ENCODE assay signal across 20 cellular contexts in genomic region chrX:129679856-129680255, GRCh38. TPM values are rescaled to one million over a fixed set of nuclear protein-coding genes. Genes with fewer than 3 reads are reported as not detected.
A peak's percentile ranks its signal among the peaks of the same experiment; 100 is the strongest.
DNase-seq lines count a peak whose midpoint lies in the region; ATAC-seq and TF ChIP-seq lines count a peak whose summit lies in the region.
"Had no signal": no experiment of that assay in that cellular context is flagged by ENCODE, and none has a peak within 500 bp of the region (broad histone marks: within the 10 kb centered on the region; RNA-seq: fewer than 3 reads in every experiment).

No MANE protein-coding gene starts in this region.

- no peaks in the 10 kb centered on the region for H3K36me3 Mint-ChIP-seq in nephron progenitor cell (ENCODE audit: low read depth)
- H3K36me3 Mint-ChIP-seq: activated naive CD4-positive, alpha-beta T cell treated with anti-CD3 and anti-CD28 coated beads, Interleukin-2, amount 50 U/mL, for 72 hours; CD8-positive, alpha-beta T cell had no signal

- H3K4me1 Mint-ChIP-seq in nephron progenitor cell, result peaks cover 12% of the 10 kb centered on the region

- H3K36me3 ChIP-seq in RWPE2 (ENCODE audit: low read depth) (no peaks in the 10 kb centered on the region), gastroesophageal sphincter (no peaks in the 10 kb centered on the region)
- H3K36me3 ChIP-seq: left ventricle myocardium inferior, tibial artery had no signal

- no peak for TF ChIP-seq EP300 in gastroesophageal sphincter (IDR thresholded peaks at IDR 0.05)

- H3K4me3 Mint-ChIP-seq in nephron progenitor cell, result no peak overlapping the region
- H3K4me3 Mint-ChIP-seq: CD8-positive, alpha-beta T cell had no signal

- peak; percentile 69 for ATAC-seq in RWPE2 (ENCODE audit: low read depth)
- no peak for ATAC-seq in Right ventricle myocardium superior (ENCODE audit: poor library complexity)
- no peak for ATAC-seq in gastroesophageal sphincter
- ATAC-seq: CD8-positive, alpha-beta T cell; Right ventricle myocardium inferior had no signal

- TF ChIP-seq POLR2A in gastroesophageal sphincter (IDR thresholded peaks at IDR 0.05), result no peak

- TF ChIP-seq CTCF in RWPE2 (IDR thresholded peaks at IDR 0.05; ENCODE audit: poor library complexity, severe bottlenecking) (no peak), nephron progenitor cell (IDR thresholded peaks at IDR 0.05) (no peak), gastroesophageal sphincter (IDR thresholded peaks at IDR 0.05) (no peak)

- H3K4me3 ChIP-seq in RWPE2 (ENCODE audit: severe bottlenecking) (no peak overlapping the region), gastroesophageal sphincter (no peak overlapping the region)
- H3K4me3 ChIP-seq: left ventricle myocardium inferior, tibial artery had no signal

- intact Hi-C loops in Right ventricle myocardium superior (cut with DNase I), result no loop called here

- H3K4me1 ChIP-seq in RWPE2 (ENCODE audit: insufficient read depth, poor library complexity, severe bottlenecking) (peaks cover 6% of the 10 kb centered on the region), gastroesophageal sphincter (peaks cover 0 to 9% (median 0%) of the 10 kb centered on the region in 3 donors)

- peaks cover 4% of the 10 kb centered on the region for H3K9me3 Mint-ChIP-seq in nephron progenitor cell
- H3K9me3 Mint-ChIP-seq: activated naive CD4-positive, alpha-beta T cell treated with anti-CD3 and anti-CD28 coated beads, Interleukin-2, amount 50 U/mL, for 72 hours; CD8-positive, alpha-beta T cell had no signal

- H3K9me3 ChIP-seq in RWPE2 (ENCODE audit: severe bottlenecking) (no peaks in the 10 kb centered on the region), gastroesophageal sphincter (no peaks in the 10 kb centered on the region)
- H3K9me3 ChIP-seq: left ventricle myocardium inferior, tibial artery had no signal

- H3K27me3 ChIP-seq in RWPE2 (ENCODE audit: insufficient read depth, poor library complexity, severe bottlenecking), result no peaks in the 10 kb centered on the region
- H3K27me3 ChIP-seq in gastroesophageal sphincter, result no peaks in the 10 kb centered on the region
- H3K27me3 ChIP-seq: tibial artery had no signal

- H3K27ac ChIP-seq in RWPE2 (ENCODE audit: poor library complexity, severe bottlenecking) (peak overlapping the region; percentile 29), gastroesophageal sphincter (no peak overlapping the region)
- H3K27ac ChIP-seq: left ventricle myocardium inferior, parathyroid adenoma had no signal

- H3K27ac Mint-ChIP-seq in nephron progenitor cell, result peak overlapping the region; percentile 21
- H3K27ac Mint-ChIP-seq: activated naive CD4-positive, alpha-beta T cell treated with anti-CD3 and anti-CD28 coated beads, Interleukin-2, amount 50 U/mL, for 72 hours; CD8-positive, alpha-beta T cell had no signal

- peak; percentile 44 for DNase-seq in NCI-H2171 treated with DMSO at 0.1 percent for 48 hours (lab: John Stamatoyannopoulos, UW)
- DNase-seq in NCI-H2171 (lab: John Stamatoyannopoulos, UW), result no peak
- DNase-seq in NCI-H1105 (lab: John Stamatoyannopoulos, UW), result peak; percentile 62
- no peak for DNase-seq in RWPE2 (ENCODE audit: low spot score)
- no peak for DNase-seq in nephron progenitor cell
- DNase-seq in superior temporal gyrus (ENCODE audit: extremely low spot score), result no peak
- DNase-seq in Right ventricle myocardium superior, result no peak
- DNase-seq: activated CD4-positive, alpha-beta T cell treated with anti-CD3 and anti-CD28 coated beads for 48 hours; activated T-cell treated with anti-CD3 and anti-CD28 coated beads for 4 hours; CD8-positive, alpha-beta T cell; left ventricle myocardium inferior; NCI-H1694; NK-92 treated with Interleukin-12 subunit alpha and Interleukin-12 subunit beta, amount 100 ng/mL, for 24 hours; small intestine; tibial artery had no signal

- H3K27me3 Mint-ChIP-seq in nephron progenitor cell (ENCODE audit: low read depth, poor library complexity), result peaks cover 4% of the 10 kb centered on the region

RNA-seq across cellular contexts. Expression of gene APLN, which starts 25.1 kb away (rescaled TPM):
- total RNA-seq in Right ventricle myocardium superior (15.4 TPM), gastroesophageal sphincter (1 to 10 TPM in 3 of 4 donors, under 1 TPM in 1; 0.78 to 2.3 (median 1.2) TPM)
- total RNA-seq: CD8-positive, alpha-beta T cell had no signal

RNA-seq across cellular contexts. Expression of gene XPNPEP2, which starts 58.9 kb away (rescaled TPM):
- total RNA-seq in Right ventricle myocardium superior (0.73 TPM), gastroesophageal sphincter (10 to 100 TPM in 1 of 4 donors, 1 to 10 TPM in 2, under 1 TPM in 1; 0.93 to 11.2 (median 6.5) TPM)
- total RNA-seq: A673 had no signal

Comparison
In these comparisons a context has a peak if more than half of its experiments do, and no peak if none do; other contexts are left out.
1. DNase-seq: peak in NCI-H2171 treated with DMSO at 0.1 percent for 48 hours (single experiment) and NCI-H1105 (single experiment); none in NCI-H2171 (single experiment), RWPE2 (single experiment), nephron progenitor cell (single experiment), superior temporal gyrus (single experiment) and Right ventricle myocardium superior (single experiment).